ENCODE assay signal across 21 cellular contexts in genomic region chr1:208540724-208541123, GRCh38.
"Had no signal": no experiment of that assay in that cellular context is flagged by ENCODE, and none has a peak within 500 bp of the region (broad histone marks: within the 10 kb centered on the region; RNA-seq: fewer than 3 reads in every experiment).

No MANE protein-coding gene starts in this region.

- H3K4me1 ChIP-seq: gastroesophageal sphincter, spleen, tibial nerve had no signal

- H3K79me2 ChIP-seq: hepatocyte had no signal

- H3K4me2 ChIP-seq: hepatocyte, neural progenitor cell had no signal

- H2AFZ ChIP-seq: hepatocyte, neural progenitor cell had no signal

- DNase-seq: activated CD4-positive, alpha-beta memory T cell treated with anti-CD3 and anti-CD28 coated beads, Interleukin-2, amount 10 ng/mL, durations not matched to agents 7 days and 5 days; activated CD4-positive, alpha-beta T cell treated with anti-CD3 and anti-CD28 coated beads, Interleukin-2, amount 10 ng/mL, durations not matched to agents 7 days and 5 days; activated CD4-positive, CD25-positive, alpha-beta regulatory T cell treated with anti-CD3 and anti-CD28 coated beads, Interleukin-2, amount 50 U/mL, for 72 hours; activated CD8-positive, alpha-beta memory T cell treated with anti-CD3 and anti-CD28 coated beads, Interleukin-2, amount 50 U/mL, for 48 hours; activated gamma-delta T cell treated with Interleukin-2 at 50 U/mL for 16 hours; activated naive CD4-positive, alpha-beta T cell treated with anti-CD3 and anti-CD28 coated beads, Interleukin-2, amount 50 U/mL, for 16 hours; activated T-cell treated with anti-CD3 and anti-CD28 coated beads, Interleukin-2, amount 50 U/mL, for 24 hours; amniotic stem cell; brain microvascular endothelial cell; kidney; left colon; natural killer cell; right cardiac atrium; spleen; stimulated activated naive CD4-positive, alpha-beta T cell treated with Interleukin-2 at 50 U/mL for 16 hours; WERI-Rb-1 had no signal

- ATAC-seq: gastroesophageal sphincter, left colon, right cardiac atrium had no signal

- H3K36me3 ChIP-seq: brain microvascular endothelial cell, gastroesophageal sphincter, neural progenitor cell, spleen, tibial nerve, WERI-Rb-1 had no signal

- H3K27ac ChIP-seq: brain microvascular endothelial cell, gastroesophageal sphincter, hepatocyte, neural progenitor cell, tibial nerve, WERI-Rb-1 had no signal

- H3K4me3 ChIP-seq: gastroesophageal sphincter, hepatocyte, neural progenitor cell, spleen, tibial nerve had no signal

- FAIRE-seq: astrocyte, kidney had no signal

- H3K9ac ChIP-seq: neural progenitor cell had no signal

- H3K27me3 ChIP-seq: brain microvascular endothelial cell, gastroesophageal sphincter, hepatocyte, neural progenitor cell, tibial nerve had no signal

- H3K9me3 ChIP-seq: gastroesophageal sphincter, spleen, tibial nerve had no signal
